Comparison of ENCODE assay signal across 23 cellular contexts in the genomic region with DNA sequence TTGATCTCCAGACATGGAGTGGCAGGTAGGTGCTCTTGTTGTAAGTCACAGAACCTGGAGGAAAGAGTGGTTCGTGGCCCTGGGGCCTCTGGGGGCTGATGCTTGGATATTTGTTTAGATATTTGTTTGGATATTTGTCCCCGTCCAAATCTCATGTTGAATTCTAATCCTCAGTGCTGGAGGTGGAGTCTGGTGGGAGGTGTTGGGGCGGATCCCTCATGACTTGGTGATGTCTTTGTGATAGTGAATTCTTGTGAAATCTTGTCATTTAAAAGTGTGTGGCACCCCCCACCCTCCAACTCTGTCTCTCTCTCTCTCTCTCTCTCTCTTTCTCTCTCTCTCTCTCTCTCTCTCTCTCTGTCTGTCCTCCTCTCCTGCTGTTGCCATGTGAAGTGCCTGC.
DNase-seq lines count a peak whose midpoint lies in the region; FAIRE-seq and TF ChIP-seq lines count a peak whose summit lies in the region.
"Had no signal": no experiment of that assay in that cellular context is flagged by ENCODE, and none has a peak within 500 bp of the region (broad histone marks: within the 10 kb centered on the region; RNA-seq: fewer than 3 reads in every experiment).

No MANE protein-coding gene starts in this region.

- POLR2A ChIA-PET in MCF 10A (lab: Yijun Ruan, JAX), result interaction anchor here (1.4 kb wide), 1 partner anchor 9 kb away, joined by 3 read pairs; no protein-coding TSS in a partner anchor

- H3K36me3 ChIP-seq in breast epithelium, result no peaks in the 10 kb centered on the region
- H3K36me3 ChIP-seq in ascending aorta, result peaks cover 0 to 7% of the 10 kb centered on the region in 2 donors
- no peaks in the 10 kb centered on the region for H3K36me3 ChIP-seq in transverse colon
- peaks cover 4% of the 10 kb centered on the region for H3K36me3 ChIP-seq in MG63
- no peaks in the 10 kb centered on the region for H3K36me3 ChIP-seq in WERI-Rb-1
- H3K36me3 ChIP-seq: lower lobe of right lung had no signal

- H3K27ac Mint-ChIP-seq in MCF 10A (ENCODE audit: low read depth, unreplicated experiment) (peak overlapping the region; percentile 10), osteocyte (ENCODE audit: unreplicated experiment) (peak overlapping the region; percentile 62)
- H3K27ac Mint-ChIP-seq: CD8-positive, alpha-beta T cell; T-helper 1 cell treated with Interleukin-12 subunit alpha and Interleukin-12 subunit beta and Interleukin-4 antibody, amounts not matched to agents 30 μg/mL and 1 μg/mL, for 36 hours had no signal

- DNase-seq in MCF 10A (ENCODE audit: unreplicated experiment) (no peak), breast epithelium (ENCODE audit: low spot score in 2 of 2) (no peak), ascending aorta (ENCODE audit: low spot score in 2 of 2) (no peak), osteocyte (ENCODE audit: extremely low spot score, unreplicated experiment) (no peak), transverse colon (no peak), MG63 (no peak), WERI-Rb-1 (no peak), GM12891 (ENCODE audit: insufficient read length, low spot score) (no peak)
- DNase-seq: activated CD4-positive, alpha-beta T cell treated with anti-CD3 and anti-CD28 coated beads for 4 hours; activated CD8-positive, alpha-beta memory T cell treated with anti-CD3 and anti-CD28 coated beads for 24 hours; activated gamma-delta T cell treated with Interleukin-2 at 50 U/mL for 16 hours; activated T-cell treated with anti-CD3 and anti-CD28 coated beads, Interleukin-2, amount 50 U/mL, for 1 hour; CD8-positive, alpha-beta T cell; GOT3; Karpas-422; lower lobe of right lung; NCI-H1694 treated with DMSO at 0.1 percent for 48 hours; NCI-H526 treated with DMSO at 0.1 percent for 48 hours; stimulated activated CD8-positive, alpha-beta memory T cell treated with anti-CD3 and anti-CD28 coated beads, Interleukin-4, amount 100 ng/mL, for 48 hours; substantia nigra had no signal

- H3K9me3 ChIP-seq in breast epithelium (no peaks in the 10 kb centered on the region), ascending aorta (no peaks in the 10 kb centered on the region), transverse colon (no peaks in the 10 kb centered on the region), MG63 (no peaks in the 10 kb centered on the region), WERI-Rb-1 (ENCODE audit: severe bottlenecking) (no peaks in the 10 kb centered on the region)
- H3K9me3 ChIP-seq: lower lobe of right lung had no signal

- TF ChIP-seq EP300 in transverse colon (IDR thresholded peaks at IDR 0.05; ENCODE audit: low read depth), result no peak

- in situ Hi-C loops in transverse colon (cut with MboI; ENCODE audit: low pct_ligation_motif_present in 1 of 4, low pct_unique_long_range_greater_than_20kb in 1 of 4, low sequenced_read_pairs in 3 of 4), result loop anchor here in 3 of 4 donors (25.0 kb wide), 1 partner anchor 539 kb away; a partner anchor contains a TSS

- H3K36me3 Mint-ChIP-seq in MCF 10A (ENCODE audit: insufficient read depth, unreplicated experiment), result no peaks in the 10 kb centered on the region
- peaks cover 7% of the 10 kb centered on the region for H3K36me3 Mint-ChIP-seq in osteocyte (ENCODE audit: unreplicated experiment)

- H3K27ac ChIP-seq in breast epithelium (peak overlapping the region in 1 of 2 donors; percentile 42), ascending aorta (peak overlapping the region; percentile 94 to 99), transverse colon (peak overlapping the region; percentile 38 to 86 (median 84)), WERI-Rb-1 (no peak overlapping the region)
- H3K27ac ChIP-seq: lower lobe of right lung had no signal

- H3K4me1 Mint-ChIP-seq in MCF 10A (ENCODE audit: insufficient read depth, unreplicated experiment) (peaks cover 32% of the 10 kb centered on the region), osteocyte (ENCODE audit: unreplicated experiment) (peaks cover 70% of the 10 kb centered on the region)

- FAIRE-seq in GM12891 (lab: Jason Lieb, UNC), result no peak
- FAIRE-seq: G401.6, keratinocyte had no signal

- H3K27me3 ChIP-seq in breast epithelium, result no peaks in the 10 kb centered on the region
- no peaks in the 10 kb centered on the region for H3K27me3 ChIP-seq in ascending aorta
- no peaks in the 10 kb centered on the region for H3K27me3 ChIP-seq in transverse colon
- H3K27me3 ChIP-seq in MG63, result no peaks in the 10 kb centered on the region
- H3K27me3 ChIP-seq in WERI-Rb-1 (ENCODE audit: insufficient read depth, low read depth, severe bottlenecking), result no peaks in the 10 kb centered on the region

- TF ChIP-seq POLR2A in breast epithelium (IDR thresholded peaks at IDR 0.05) (no peak), transverse colon (IDR thresholded peaks at IDR 0.05) (no peak), GM12891 (IDR thresholded peaks at IDR 0.05; ENCODE audit: low read depth, low read length) (no peak)

- BruUV-seq in MCF 10A (replicated peaks; lab: Mats Ljungman, UMichigan), result no TSS peak

- CTCF ChIA-PET in MCF 10A (lab: Yijun Ruan, JAX), result interaction anchor here (0.9 to 1.1 kb wide), 2 partner anchors 100 to 679 kb away, joined by 3 read pairs; no protein-coding TSS in a partner anchor

- intact Hi-C loops in MCF 10A (cut with micrococcal nuclease), result loop anchor here (5.0 kb wide), 1 partner anchor 534 kb away; no protein-coding TSS in a partner anchor
- intact Hi-C loops in breast epithelium (cut with DNase I; ENCODE audit: low total_unique reads), result loop anchor here (10.0 kb wide), 1 partner anchor 122 kb away; a partner anchor contains a TSS
- intact Hi-C loops in ascending aorta (cut with DNase I), result no loop called here
- intact Hi-C loops in transverse colon (cut with DNase I; ENCODE audit: low total_unique reads), result loop anchor here (10.0 kb wide), 1 partner anchor 222 kb away; no protein-coding TSS in a partner anchor

- 60 to 89% methylated on average over 1 to 3 of the region's 3 CpGs for WGBS in transverse colon (ENCODE audit: low coverage in 1 of 2), 2 donors

- H3K27me3 Mint-ChIP-seq in MCF 10A (ENCODE audit: insufficient read depth, unreplicated experiment), result no peaks in the 10 kb centered on the region
- H3K27me3 Mint-ChIP-seq in osteocyte (ENCODE audit: unreplicated experiment), result no peaks in the 10 kb centered on the region

- H3K4me1 ChIP-seq in breast epithelium (no peaks in the 10 kb centered on the region), ascending aorta (peaks cover 10 to 64% of the 10 kb centered on the region in 2 donors), transverse colon (peaks cover 4 to 44% (median 15%) of the 10 kb centered on the region in 4 donors)

- H3K4me3 ChIP-seq in breast epithelium (no peak overlapping the region), ascending aorta (no peak overlapping the region), transverse colon (no peak overlapping the region), MG63 (no peak overlapping the region), WERI-Rb-1 (ENCODE audit: low read depth, low read length) (no peak overlapping the region)
- H3K4me3 ChIP-seq: lower lobe of right lung had no signal

- no peak overlapping the region for H3K4me3 Mint-ChIP-seq in MCF 10A (ENCODE audit: unreplicated experiment)
- H3K4me3 Mint-ChIP-seq in osteocyte (ENCODE audit: unreplicated experiment), result no peak overlapping the region
- H3K4me3 Mint-ChIP-seq: CD8-positive, alpha-beta T cell; T-helper 1 cell treated with Interleukin-12 subunit alpha and Interleukin-12 subunit beta and Interleukin-4 antibody, amounts not matched to agents 30 μg/mL and 1 μg/mL, for 36 hours had no signal

- TF ChIP-seq CTCF in MCF 10A (IDR thresholded peaks at IDR 0.05; ENCODE audit: unreplicated experiment), result no peak
- no peak for TF ChIP-seq CTCF in breast epithelium (IDR thresholded peaks at IDR 0.05)
- no peak for TF ChIP-seq CTCF in ascending aorta (IDR thresholded peaks at IDR 0.05)
- TF ChIP-seq CTCF in osteocyte (IDR thresholded peaks at IDR 0.05), result no peak
- TF ChIP-seq CTCF in transverse colon (IDR thresholded peaks at IDR 0.05), result no peak
- no peak for TF ChIP-seq CTCF in WERI-Rb-1 (IDR thresholded peaks at IDR 0.05; ENCODE audit: low read depth, low read length)

- no peaks in the 10 kb centered on the region for H3K9me3 Mint-ChIP-seq in MCF 10A (ENCODE audit: unreplicated experiment)
- H3K9me3 Mint-ChIP-seq in osteocyte (ENCODE audit: unreplicated experiment), result no peaks in the 10 kb centered on the region
- H3K9me3 Mint-ChIP-seq: CD8-positive, alpha-beta T cell; T-helper 1 cell treated with Interleukin-12 subunit alpha and Interleukin-12 subunit beta and Interleukin-4 antibody, amounts not matched to agents 30 μg/mL and 1 μg/mL, for 36 hours had no signal

TF ChIP-seq in GM12891, 5 proteins besides CTCF, POLR2A, EP300 and RAD21:
- TF ChIP-seq POLR2AphosphoS5 (IDR thresholded peaks at IDR 0.05; ENCODE audit: low read depth, low read length), result no peak
- no peak for TF ChIP-seq SPI1 (IDR thresholded peaks at IDR 0.05; ENCODE audit: low read depth, low read length)
- TF ChIP-seq POU2F2 (IDR thresholded peaks at IDR 0.05; ENCODE audit: low read depth, low read length), result no peak
- TF ChIP-seq TAF1 (IDR thresholded peaks at IDR 0.05; ENCODE audit: low read depth, low read length), result no peak
- TF ChIP-seq PAX5 (IDR thresholded peaks at IDR 0.05; ENCODE audit: insufficient read depth, low read length, severe bottlenecking), result no peak
